9 cellular contexts compared by ENCODE assay signal in genomic region chr3:62873672-62874397, GRCh38. TPM values are rescaled to one million over a fixed set of nuclear protein-coding genes. Genes with fewer than 3 reads are reported as not detected.
DNase-seq lines count a peak whose midpoint lies in the region; ATAC-seq and TF ChIP-seq lines count a peak whose summit lies in the region.
"Had no signal": no experiment of that assay in that cellular context is flagged by ENCODE, and none has a peak within 500 bp of the region (broad histone marks: within the 10 kb centered on the region; RNA-seq: fewer than 3 reads in every experiment).

No MANE protein-coding gene starts in this region.

- ATAC-seq in GM21381 (IDR thresholded peaks at IDR 0.05; ENCODE audit: unreplicated experiment) (no peak), GM18502 (IDR thresholded peaks at IDR 0.05; ENCODE audit: poor library complexity, unreplicated experiment) (no peak), HG03108 (IDR thresholded peaks at IDR 0.05; ENCODE audit: unreplicated experiment) (no peak)

- H3K27me3 ChIP-seq in layer of hippocampus (ENCODE audit: control insufficient read depth, insufficient read depth, low read length): peaks cover 3% of the 10 kb centered on the region

- peak; percentile 22 for DNase-seq in NCI-H187 treated with DMSO at 0.1 percent for 48 hours (lab: John Stamatoyannopoulos, UW)
- DNase-seq in MCF 10A (ENCODE audit: unreplicated experiment): no peak

- no peak overlapping the region for H3K27ac Mint-ChIP-seq in MCF 10A (ENCODE audit: low read depth, unreplicated experiment)

- POLR2A ChIA-PET in MCF 10A (lab: Yijun Ruan, JAX): interaction anchor here (1.0 kb wide), 1 partner anchor 9 kb away, joined by 3 read pairs; no protein-coding TSS in a partner anchor

- H3K36me3 Mint-ChIP-seq in MCF 10A (ENCODE audit: insufficient read depth, unreplicated experiment): no peaks in the 10 kb centered on the region

- CTCF ChIA-PET in MCF 10A (lab: Yijun Ruan, JAX): interaction anchor here (0.6 to 1.2 kb wide), 6 partner anchors 121 to 355 kb away, joined by 3 to 5 read pairs (median 3); no protein-coding TSS in a partner anchor

- TF ChIP-seq CTCF in GM12873 (IDR thresholded peaks at IDR 0.05; ENCODE audit: insufficient read depth, low read depth, low read length, missing control alignments) (peak; percentile 10), MCF 10A (IDR thresholded peaks at IDR 0.05; ENCODE audit: unreplicated experiment) (peak; percentile 9)

- H3K9me3 Mint-ChIP-seq in MCF 10A (ENCODE audit: unreplicated experiment): no peaks in the 10 kb centered on the region

- no TSS peak for BruUV-seq in MCF 10A (replicated peaks; lab: Mats Ljungman, UMichigan)

- H3K27me3 Mint-ChIP-seq in MCF 10A (ENCODE audit: insufficient read depth, unreplicated experiment): peaks cover 46% of the 10 kb centered on the region

- H3K4me3 Mint-ChIP-seq in MCF 10A (ENCODE audit: unreplicated experiment): no peak overlapping the region

- intact Hi-C loops in MCF 10A (cut with micrococcal nuclease): no loop called here

- H3K27ac ChIP-seq in layer of hippocampus (ENCODE audit: low read depth, low read length) (peak overlapping the region; percentile 38), temporal lobe (ENCODE audit: low read depth, low read length) (peak overlapping the region; percentile 15)
- H3K27ac ChIP-seq: SJSA1 had no signal

- peaks cover 8% of the 10 kb centered on the region for H3K4me1 Mint-ChIP-seq in MCF 10A (ENCODE audit: insufficient read depth, unreplicated experiment)

RNA-seq across cellular contexts. Expression of gene CADPS, which starts 1.4 kb away (rescaled TPM):
- total RNA-seq in MCF 10A (2022) (not detected in 2 replicates), temporal lobe (202 TPM)
- total RNA-seq: SJSA1 had no signal

Comparison
In these comparisons a context has a peak if more than half of its experiments do, and no peak if none do; other contexts are left out.
1. RNA of gene CADPS, which starts 1.4 kb away (total RNA-seq): 202 TPM in temporal lobe (single experiment); not detected in MCF 10A; every median in the first group is over 100 times any median in the second.